1 cellular context compared by ENCODE assay signal in genomic region chr13:51019026-51019425, GRCh38.
TF ChIP-seq lines count a peak whose summit lies in the region.

No MANE protein-coding gene starts in this region.

TF ChIP-seq in GM23338, 12 proteins besides CTCF, POLR2A, EP300 and RAD21:
- TF ChIP-seq, protein P1, sequence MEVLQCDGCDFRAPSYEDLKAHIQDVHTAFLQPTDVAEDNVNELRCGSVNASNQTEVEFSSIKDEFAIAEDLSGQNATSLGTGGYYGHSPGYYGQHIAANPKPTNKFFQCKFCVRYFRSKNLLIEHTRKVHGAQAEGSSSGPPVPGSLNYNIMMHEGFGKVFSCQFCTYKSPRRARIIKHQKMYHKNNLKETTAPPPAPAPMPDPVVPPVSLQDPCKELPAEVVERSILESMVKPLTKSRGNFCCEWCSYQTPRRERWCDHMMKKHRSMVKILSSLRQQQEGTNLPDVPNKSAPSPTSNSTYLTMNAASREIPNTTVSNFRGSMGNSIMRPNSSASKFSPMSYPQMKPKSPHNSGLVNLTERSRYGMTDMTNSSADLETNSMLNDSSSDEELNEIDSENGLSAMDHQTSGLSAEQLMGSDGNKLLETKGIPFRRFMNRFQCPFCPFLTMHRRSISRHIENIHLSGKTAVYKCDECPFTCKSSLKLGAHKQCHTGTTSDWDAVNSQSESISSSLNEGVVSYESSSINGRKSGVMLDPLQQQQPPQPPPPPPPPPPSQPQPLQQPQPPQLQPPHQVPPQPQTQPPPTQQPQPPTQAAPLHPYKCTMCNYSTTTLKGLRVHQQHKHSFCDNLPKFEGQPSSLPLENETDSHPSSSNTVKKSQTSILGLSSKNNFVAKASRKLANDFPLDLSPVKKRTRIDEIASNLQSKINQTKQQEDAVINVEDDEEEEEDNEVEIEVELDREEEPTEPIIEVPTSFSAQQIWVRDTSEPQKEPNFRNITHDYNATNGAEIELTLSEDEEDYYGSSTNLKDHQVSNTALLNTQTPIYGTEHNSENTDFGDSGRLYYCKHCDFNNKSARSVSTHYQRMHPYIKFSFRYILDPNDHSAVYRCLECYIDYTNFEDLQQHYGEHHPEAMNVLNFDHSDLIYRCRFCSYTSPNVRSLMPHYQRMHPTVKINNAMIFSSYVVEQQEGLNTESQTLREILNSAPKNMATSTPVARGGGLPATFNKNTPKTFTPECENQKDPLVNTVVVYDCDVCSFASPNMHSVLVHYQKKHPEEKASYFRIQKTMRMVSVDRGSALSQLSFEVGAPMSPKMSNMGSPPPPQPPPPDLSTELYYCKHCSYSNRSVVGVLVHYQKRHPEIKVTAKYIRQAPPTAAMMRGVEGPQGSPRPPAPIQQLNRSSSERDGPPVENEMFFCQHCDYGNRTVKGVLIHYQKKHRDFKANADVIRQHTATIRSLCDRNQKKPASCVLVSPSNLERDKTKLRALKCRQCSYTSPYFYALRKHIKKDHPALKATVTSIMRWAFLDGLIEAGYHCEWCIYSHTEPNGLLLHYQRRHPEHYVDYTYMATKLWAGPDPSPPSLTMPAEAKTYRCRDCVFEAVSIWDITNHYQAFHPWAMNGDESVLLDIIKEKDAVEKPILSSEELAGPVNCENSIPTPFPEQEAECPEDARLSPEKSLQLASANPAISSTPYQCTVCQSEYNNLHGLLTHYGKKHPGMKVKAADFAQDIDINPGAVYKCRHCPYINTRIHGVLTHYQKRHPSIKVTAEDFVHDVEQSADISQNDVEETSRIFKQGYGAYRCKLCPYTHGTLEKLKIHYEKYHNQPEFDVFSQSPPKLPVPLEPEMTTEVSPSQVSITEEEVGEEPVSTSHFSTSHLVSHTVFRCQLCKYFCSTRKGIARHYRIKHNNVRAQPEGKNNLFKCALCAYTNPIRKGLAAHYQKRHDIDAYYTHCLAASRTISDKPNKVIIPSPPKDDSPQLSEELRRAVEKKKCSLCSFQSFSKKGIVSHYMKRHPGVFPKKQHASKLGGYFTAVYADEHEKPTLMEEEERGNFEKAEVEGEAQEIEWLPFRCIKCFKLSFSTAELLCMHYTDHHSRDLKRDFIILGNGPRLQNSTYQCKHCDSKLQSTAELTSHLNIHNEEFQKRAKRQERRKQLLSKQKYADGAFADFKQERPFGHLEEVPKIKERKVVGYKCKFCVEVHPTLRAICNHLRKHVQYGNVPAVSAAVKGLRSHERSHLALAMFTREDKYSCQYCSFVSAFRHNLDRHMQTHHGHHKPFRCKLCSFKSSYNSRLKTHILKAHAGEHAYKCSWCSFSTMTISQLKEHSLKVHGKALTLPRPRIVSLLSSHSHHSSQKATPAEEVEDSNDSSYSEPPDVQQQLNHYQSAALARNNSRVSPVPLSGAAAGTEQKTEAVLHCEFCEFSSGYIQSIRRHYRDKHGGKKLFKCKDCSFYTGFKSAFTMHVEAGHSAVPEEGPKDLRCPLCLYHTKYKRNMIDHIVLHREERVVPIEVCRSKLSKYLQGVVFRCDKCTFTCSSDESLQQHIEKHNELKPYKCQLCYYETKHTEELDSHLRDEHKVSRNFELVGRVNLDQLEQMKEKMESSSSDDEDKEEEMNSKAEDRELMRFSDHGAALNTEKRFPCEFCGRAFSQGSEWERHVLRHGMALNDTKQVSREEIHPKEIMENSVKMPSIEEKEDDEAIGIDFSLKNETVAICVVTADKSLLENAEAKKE (CRISPR knock-in tag; IDR thresholded peaks at IDR 0.05), result no peak
- TF ChIP-seq EZH2phosphoT487 (IDR thresholded peaks at IDR 0.05; ENCODE audit: unreplicated experiment) (no peak), CREB1 (CRISPR knock-in tag; IDR thresholded peaks at IDR 0.05; ENCODE audit: low read depth) (no peak), ZNF331 (CRISPR knock-in tag; IDR thresholded peaks at IDR 0.05; ENCODE audit: low read depth) (no peak), JUNB (IDR thresholded peaks at IDR 0.05; ENCODE audit: unreplicated experiment) (no peak), STAT1 (IDR thresholded peaks at IDR 0.05; ENCODE audit: unreplicated experiment) (no peak), REST (IDR thresholded peaks at IDR 0.05; ENCODE audit: unreplicated experiment) (no peak), POLR2AphosphoS5 (IDR thresholded peaks at IDR 0.05; ENCODE audit: low read depth) (no peak)
